Comparison of ENCODE assay signal across 1 cellular context in the genomic region with DNA sequence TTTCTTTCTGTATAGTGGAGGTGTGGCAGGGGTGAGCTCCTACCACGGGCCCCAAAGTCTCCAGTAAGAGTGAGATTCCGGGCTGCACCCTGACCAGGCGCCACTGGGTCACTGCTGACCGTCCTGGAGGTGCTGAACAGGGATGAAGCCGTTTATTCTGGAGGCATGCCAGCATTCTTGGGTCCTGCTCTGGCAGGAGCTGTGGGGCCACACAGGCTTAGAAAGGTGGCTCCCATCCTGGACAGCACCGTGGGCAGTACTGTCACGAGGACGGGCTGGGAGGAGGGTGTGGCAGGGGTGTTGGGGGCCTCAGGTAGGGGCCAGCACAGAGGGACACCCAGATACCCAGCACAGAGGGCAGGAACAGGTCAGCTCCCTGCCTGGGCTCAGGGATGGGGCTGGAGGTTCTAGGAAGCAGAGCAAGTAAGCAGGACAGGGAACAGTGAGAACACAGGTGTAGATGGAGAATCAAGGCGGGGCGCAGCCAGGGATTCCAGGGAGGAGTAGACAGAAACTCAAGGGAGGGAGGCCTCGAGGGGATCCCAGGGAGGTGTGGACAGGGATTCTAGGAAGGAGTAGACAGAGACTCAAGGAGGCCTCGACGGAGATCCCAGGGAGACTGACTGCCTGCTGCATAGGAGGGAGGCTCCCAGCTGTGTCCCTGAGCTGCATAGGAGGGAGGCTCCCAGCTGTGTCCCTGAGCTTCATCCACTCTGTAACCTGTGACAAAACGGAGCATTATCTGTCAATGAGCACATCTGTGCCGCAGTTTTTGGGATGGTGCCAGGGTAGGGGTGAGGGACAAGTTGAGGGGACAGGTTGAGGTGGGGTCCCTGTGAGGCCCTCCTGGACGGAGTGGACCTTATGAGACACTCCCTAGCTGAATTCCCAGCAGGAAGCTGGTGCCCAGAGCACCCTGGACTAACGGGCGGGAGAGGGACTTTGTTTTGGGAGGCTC.
TF ChIP-seq lines count a peak whose summit lies in the region.

No MANE protein-coding gene starts in this region.

TF ChIP-seq in H1, 55 proteins besides CTCF, POLR2A, EP300 and RAD21:
- TF ChIP-seq SAP30 (IDR thresholded peaks at IDR 0.05; ENCODE audit: insufficient read depth, insufficient replicate concordance, low read length) (no peak), TBP (IDR thresholded peaks at IDR 0.05; ENCODE audit: low read depth, low read length) (no peak), BACH1 (IDR thresholded peaks at IDR 0.05; ENCODE audit: low read length) (no peak), ATF3 (IDR thresholded peaks at IDR 0.05; ENCODE audit: insufficient read depth, low read depth, low read length) (no peak), POU5F1 (IDR thresholded peaks at IDR 0.05; ENCODE audit: low read depth, low read length) (no peak), BCL11A (IDR thresholded peaks at IDR 0.05; ENCODE audit: low read depth in 2 of 2, low read length in 2 of 2) (no peak), ASH2L (IDR thresholded peaks at IDR 0.05; ENCODE audit: low read length) (no peak), KDM5A (IDR thresholded peaks at IDR 0.05; ENCODE audit: low read length) (no peak), ZNF274 (IDR thresholded peaks at IDR 0.05; ENCODE audit: borderline replicate concordance, extremely low read depth, low read length) (no peak), TAF1 (IDR thresholded peaks at IDR 0.05; ENCODE audit: low read depth, low read length) (no peak), CREB1 (IDR thresholded peaks at IDR 0.05) (no peak), TEAD4 (IDR thresholded peaks at IDR 0.05; ENCODE audit: low read depth, low read length) (no peak), RBBP5 (IDR thresholded peaks at IDR 0.05; ENCODE audit: borderline replicate concordance, low read depth, low read length) (no peak), RXRA (IDR thresholded peaks at IDR 0.05; ENCODE audit: insufficient read depth, low read depth, low read length) (no peak), NRF1 (IDR thresholded peaks at IDR 0.05; ENCODE audit: low read depth, low read length) (no peak), TCF12 (IDR thresholded peaks at IDR 0.05; ENCODE audit: low read depth, low read length) (no peak), GABPA (IDR thresholded peaks at IDR 0.05; ENCODE audit: borderline replicate concordance, insufficient read depth, low read length) (no peak), SP1 (IDR thresholded peaks at IDR 0.05; ENCODE audit: low read depth, low read length) (no peak), SP2 (IDR thresholded peaks at IDR 0.05; ENCODE audit: low read length) (no peak)
